In genomic region chr2:75031906-75032803, GRCh38 we compare ENCODE assay signal across 25 cellular contexts.
A peak's percentile ranks its signal among the peaks of the same experiment; 100 is the strongest.
DNase-seq lines count a peak whose midpoint lies in the region; ATAC-seq, FAIRE-seq and TF ChIP-seq lines count a peak whose summit lies in the region.
"Had no signal": no experiment of that assay in that cellular context is flagged by ENCODE, and none has a peak within 500 bp of the region (broad histone marks: within the 10 kb centered on the region; RNA-seq: fewer than 3 reads in every experiment).

No MANE protein-coding gene starts in this region.

- no peaks in the 10 kb centered on the region for H3K9me3 Mint-ChIP-seq in astrocyte (ENCODE audit: unreplicated experiment)
- H3K9me3 Mint-ChIP-seq in endodermal cell: no peaks in the 10 kb centered on the region
- H3K9me3 Mint-ChIP-seq: CD8-positive, alpha-beta T cell; IgD-negative memory B cell had no signal

- no peak overlapping the region for H3K4me2 ChIP-seq in A549
- peak overlapping the region; percentile 34 for H3K4me2 ChIP-seq in Loucy (ENCODE audit: low read depth, low read length, poor library complexity, severe bottlenecking)
- H3K4me2 ChIP-seq in astrocyte (ENCODE audit: low read length): no peak overlapping the region
- H3K4me2 ChIP-seq: BLaER1 treated with 17β-estradiol and CSF1 and Interleukin-3, amounts not matched to agents 10 nM and 100 nM had no signal

- intact Hi-C loops in dorsolateral prefrontal cortex (cut with DNase I): no loop called here

- TF ChIP-seq RAD21 in A549 (conservative IDR thresholded peaks at IDR 0.05 in 1 of 2, IDR thresholded peaks at IDR 0.05 in 1 of 2): no peak

- no peak for TF ChIP-seq EP300 in A549 (IDR thresholded peaks at IDR 0.05)

- CTCF ChIA-PET in A549 (lab: Yijun Ruan, JAX): no interaction called here

- POLR2A ChIA-PET in A549 (lab: Yijun Ruan, JAX): no interaction called here

- H3K4me1 Mint-ChIP-seq in astrocyte (ENCODE audit: low read depth, unreplicated experiment) (peaks cover 3% of the 10 kb centered on the region), endodermal cell (no peaks in the 10 kb centered on the region)
- H3K4me1 Mint-ChIP-seq: IgD-negative memory B cell had no signal

- peaks cover 4% of the 10 kb centered on the region for H3K27me3 Mint-ChIP-seq in astrocyte (ENCODE audit: low read depth, unreplicated experiment)
- H3K27me3 Mint-ChIP-seq in endodermal cell (ENCODE audit: insufficient read depth): no peaks in the 10 kb centered on the region
- H3K27me3 Mint-ChIP-seq: IgD-negative memory B cell had no signal

- H4K20me1 ChIP-seq in Loucy (ENCODE audit: insufficient read depth, low read length, poor library complexity, severe bottlenecking) (no peaks in the 10 kb centered on the region), astrocyte (ENCODE audit: insufficient read depth, low read length) (no peaks in the 10 kb centered on the region)
- H4K20me1 ChIP-seq: BLaER1 treated with 17β-estradiol and CSF1 and Interleukin-3, amounts not matched to agents 10 nM and 100 nM had no signal

- TF ChIP-seq POLR2A in A549 (IDR thresholded peaks at IDR 0.05; ENCODE audit: low read length): no peak

- no peak overlapping the region for H3K4me3 Mint-ChIP-seq in astrocyte (ENCODE audit: unreplicated experiment)
- no peak overlapping the region for H3K4me3 Mint-ChIP-seq in endodermal cell
- H3K4me3 Mint-ChIP-seq: CD8-positive, alpha-beta T cell; IgD-negative memory B cell had no signal

- H3K9me2 ChIP-seq in Loucy (replicated peaks; ENCODE audit: low read depth, low read length): no peaks in the 10 kb centered on the region

- TF ChIP-seq CTCF in A549 (IDR thresholded peaks at IDR 0.05) (no peak), C4-2B (conservative IDR thresholded peaks at IDR 0.05) (no peak), Loucy (conservative IDR thresholded peaks at IDR 0.05; ENCODE audit: low read length) (no peak), astrocyte (IDR thresholded peaks at IDR 0.05; ENCODE audit: insufficient read depth, low read depth, low read length) (no peak), dorsolateral prefrontal cortex (IDR thresholded peaks at IDR 0.05 in 54 of 56, conservative IDR thresholded peaks at IDR 0.05 in 2 of 56; ENCODE audit: low read depth in 1 of 56, partially characterized antibody in 56 of 56) (no peak), endodermal cell (conservative IDR thresholded peaks at IDR 0.05) (no peak)

- H3F3A ChIP-seq in Loucy (ENCODE audit: low read depth): no peaks in the 10 kb centered on the region

- peak overlapping the region; percentile 95 for H2AFZ ChIP-seq in Loucy (ENCODE audit: low read length)
- H2AFZ ChIP-seq in astrocyte (ENCODE audit: low read depth, low read length): no peak overlapping the region

- H3K27me3 ChIP-seq in Loucy (ENCODE audit: insufficient read depth, low read length, poor library complexity, severe bottlenecking) (no peaks in the 10 kb centered on the region), astrocyte (ENCODE audit: insufficient read depth, low read length) (no peaks in the 10 kb centered on the region), dorsolateral prefrontal cortex (peaks cover 0 to 2% (median 0%) of the 10 kb centered on the region in 45 donors), endodermal cell (ENCODE audit: control insufficient read depth, insufficient read depth, low read length, poor library complexity, severe bottlenecking) (no peaks in the 10 kb centered on the region)
- H3K27me3 ChIP-seq: BLaER1 treated with 17β-estradiol and CSF1 and Interleukin-3, amounts not matched to agents 10 nM and 100 nM; MG63 had no signal

- H3K4me1 ChIP-seq in A549 (no peaks in the 10 kb centered on the region), Loucy (ENCODE audit: insufficient read depth, low read length, poor library complexity, severe bottlenecking) (peaks cover 24% of the 10 kb centered on the region), astrocyte (ENCODE audit: insufficient read depth, low read length) (no peaks in the 10 kb centered on the region), endodermal cell (ENCODE audit: control insufficient read depth, insufficient read depth, low read length) (no peaks in the 10 kb centered on the region)

- DNase-seq in A549 (ENCODE audit: low read depth in 1 of 2, low spot score in 1 of 2) (no peak), astrocyte (ENCODE audit: low read depth) (no peak), DMS53 treated with DMSO at 0.1 percent for 48 hours (lab: John Stamatoyannopoulos, UW; ENCODE audit: unreplicated experiment) (no peak), dorsolateral prefrontal cortex (no peak), endodermal cell (no peak)
- DNase-seq: ACHN; Calu3; CD8-positive, alpha-beta T cell; DMS153; GDM1; Kasumi-1; MG63; NCI-H1048; NCI-H1417 treated with DMSO at 0.1 percent for 48 hours; NCI-H187; NCI-H2107; NCI-H446 treated with DMSO at 0.1 percent for 48 hours; NCI-H526 treated with DMSO at 0.1 percent for 48 hours; SIG-M5 had no signal

- H3K36me3 ChIP-seq in Loucy (ENCODE audit: insufficient read depth, low read length): no peaks in the 10 kb centered on the region
- H3K36me3 ChIP-seq in astrocyte (ENCODE audit: insufficient read depth, low read length): no peaks in the 10 kb centered on the region
- H3K36me3 ChIP-seq in endodermal cell (ENCODE audit: control insufficient read depth, insufficient read depth, low read length): no peaks in the 10 kb centered on the region
- H3K36me3 ChIP-seq: MG63 had no signal

- FAIRE-seq in A549 (lab: Jason Lieb, UNC) (no peak), astrocyte (lab: Jason Lieb, UNC) (no peak)
- FAIRE-seq: GM19239 had no signal

- no peak overlapping the region for H3K4me3 ChIP-seq in A549
- peak overlapping the region; percentile 5 for H3K4me3 ChIP-seq in Loucy (ENCODE audit: low read length, poor library complexity, severe bottlenecking)
- no peak overlapping the region for H3K4me3 ChIP-seq in astrocyte (ENCODE audit: insufficient read depth, low read depth, low read length)
- H3K4me3 ChIP-seq in dorsolateral prefrontal cortex: no peak overlapping the region
- no peak overlapping the region for H3K4me3 ChIP-seq in endodermal cell (ENCODE audit: low read length)
- H3K4me3 ChIP-seq: BLaER1 treated with 17β-estradiol and CSF1 and Interleukin-3, amounts not matched to agents 10 nM and 100 nM; MG63 had no signal

- no peak for ATAC-seq in A549
- ATAC-seq: CD8-positive, alpha-beta T cell; Panc1 had no signal

- 79% methylated on average over 5 of the region's 5 CpGs for WGBS in A549 (ENCODE audit: missing lambda C conversion rate)
- 91 to 92% methylated on average over 2 to 5 of the region's 5 CpGs for WGBS in endodermal cell (ENCODE audit: insufficient coverage in 1 of 2, insufficient read length in 1 of 2), 2 experiments

- no peaks in the 10 kb centered on the region for H3K9me3 ChIP-seq in A549
- H3K9me3 ChIP-seq in Loucy (ENCODE audit: insufficient read depth, low read depth, low read length): no peaks in the 10 kb centered on the region
- H3K9me3 ChIP-seq in astrocyte (ENCODE audit: insufficient read depth, low read depth, low read length): no peaks in the 10 kb centered on the region
- no peaks in the 10 kb centered on the region for H3K9me3 ChIP-seq in endodermal cell (ENCODE audit: control insufficient read depth, low read length)
- H3K9me3 ChIP-seq: BLaER1 treated with 17β-estradiol and CSF1 and Interleukin-3, amounts not matched to agents 10 nM and 100 nM; MG63 had no signal

- no peak overlapping the region for H3K27ac ChIP-seq in A549
- H3K27ac ChIP-seq in C4-2B: peak overlapping the region; percentile 35; the same call in 1 of the 2 replicates
- no peak overlapping the region for H3K27ac ChIP-seq in astrocyte (ENCODE audit: low read depth, low read length)
- no peak overlapping the region for H3K27ac ChIP-seq in dorsolateral prefrontal cortex
- no peak overlapping the region for H3K27ac ChIP-seq in endodermal cell (ENCODE audit: low read depth, low read length)
- H3K27ac ChIP-seq: BLaER1 treated with 17β-estradiol and CSF1 and Interleukin-3, amounts not matched to agents 10 nM and 100 nM had no signal

- H3K27ac Mint-ChIP-seq in astrocyte (ENCODE audit: unreplicated experiment): peak overlapping the region; percentile 55
- H3K27ac Mint-ChIP-seq in endodermal cell: no peak overlapping the region
- H3K27ac Mint-ChIP-seq: CD8-positive, alpha-beta T cell had no signal

- H3K9ac ChIP-seq in Loucy (ENCODE audit: low read depth, low read length, poor library complexity, severe bottlenecking): peak overlapping the region; percentile 18
- no peak overlapping the region for H3K9ac ChIP-seq in astrocyte (ENCODE audit: low read length)
- H3K9ac ChIP-seq in endodermal cell (ENCODE audit: extremely low read depth, low read length, poor library complexity, severe bottlenecking): no peak overlapping the region
- H3K9ac ChIP-seq: BLaER1 treated with 17β-estradiol and CSF1 and Interleukin-3, amounts not matched to agents 10 nM and 100 nM had no signal

- H3K36me3 Mint-ChIP-seq in astrocyte (ENCODE audit: low read depth, unreplicated experiment) (no peaks in the 10 kb centered on the region), endodermal cell (ENCODE audit: low read depth) (no peaks in the 10 kb centered on the region)
- H3K36me3 Mint-ChIP-seq: CD8-positive, alpha-beta T cell had no signal

- no peaks in the 10 kb centered on the region for H3K79me2 ChIP-seq in Loucy (ENCODE audit: insufficient read depth, low read length)
- H3K79me2 ChIP-seq in astrocyte (ENCODE audit: insufficient read depth, low read length): no peaks in the 10 kb centered on the region

TF ChIP-seq in A549, 52 proteins besides CTCF, POLR2A, EP300 and RAD21:
- TF ChIP-seq FOSB (CRISPR knock-in tag; IDR thresholded peaks at IDR 0.05) (no peak), JUN (IDR thresholded peaks at IDR 0.05) (no peak), POLR2AphosphoS2 (conservative IDR thresholded peaks at IDR 0.05; ENCODE audit: low read length) (no peak), ESRRA (IDR thresholded peaks at IDR 0.05; ENCODE audit: borderline replicate concordance, low read length) (no peak), PBX3 (IDR thresholded peaks at IDR 0.05) (no peak), ZC3H11A (IDR thresholded peaks at IDR 0.05) (peak; percentile 95), EHMT2 (IDR thresholded peaks at IDR 0.05; ENCODE audit: low read depth) (no peak), HOXA7 (CRISPR knock-in tag; IDR thresholded peaks at IDR 0.05) (no peak), ZNF302 (CRISPR knock-in tag; IDR thresholded peaks at IDR 0.05) (no peak)
